9 cellular contexts compared by ENCODE assay signal in genomic region chr5:39272889-39273231, GRCh38. TPM values are rescaled to one million over a fixed set of nuclear protein-coding genes. Genes with fewer than 3 reads are reported as not detected.
DNase-seq lines count a peak whose midpoint lies in the region; ATAC-seq and TF ChIP-seq lines count a peak whose summit lies in the region.
"Not testable (repeated sequence)": the region's sequence is repeated elsewhere in the genome, so short reads cannot be mapped to it uniquely, and the experiment has no call there.
"Had no signal": no experiment of that assay in that cellular context is flagged by ENCODE, and none has a peak within 500 bp of the region (broad histone marks: within the 10 kb centered on the region; RNA-seq: fewer than 3 reads in every experiment).

No MANE protein-coding gene starts in this region.

- H3K27me3 ChIP-seq in CD8-positive, alpha-beta T cell (ENCODE audit: insufficient read depth, low read length); right lobe of liver; suprapubic skin: not testable (repeated sequence)

- not testable (repeated sequence) for H3K27me3 Mint-ChIP-seq in CD8-positive, alpha-beta T cell (ENCODE audit: low read depth); T-helper 17 cell; activated CD8-positive, alpha-beta memory T cell treated with anti-CD3 and anti-CD28 coated beads, Interleukin-2, amount 10 ng/mL, durations not matched to agents 7 days and 5 days; natural killer cell treated with Interleukin-12 subunit alpha and Interleukin-12 subunit beta and Interleukin-15 and Interleukin-18, amount 100 ng/mL, for 72 hours

- H3K4me3 ChIP-seq in CD8-positive, alpha-beta T cell (ENCODE audit: low read depth, low read length); suprapubic skin: not testable (repeated sequence)
- peak overlapping the region in 1 of 3 donors; percentile 9 for H3K4me3 ChIP-seq in right lobe of liver

- not testable (repeated sequence) for H3K9me3 ChIP-seq in CD8-positive, alpha-beta T cell (ENCODE audit: low read length); T-helper 17 cell (ENCODE audit: control insufficient read depth, low read length, poor library complexity, severe bottlenecking); right lobe of liver; suprapubic skin

- TF ChIP-seq POLR2A in right lobe of liver (IDR thresholded peaks at IDR 0.05); suprapubic skin (IDR thresholded peaks at IDR 0.05): not testable (repeated sequence)

- H3K9me3 Mint-ChIP-seq in CD8-positive, alpha-beta T cell; activated CD8-positive, alpha-beta memory T cell treated with anti-CD3 and anti-CD28 coated beads, Interleukin-2, amount 10 ng/mL, durations not matched to agents 7 days and 5 days (ENCODE audit: low read depth); natural killer cell treated with Interleukin-12 subunit alpha and Interleukin-12 subunit beta and Interleukin-15 and Interleukin-18, amount 100 ng/mL, for 72 hours: not testable (repeated sequence)

- not testable (repeated sequence) for DNase-seq in CD8-positive, alpha-beta T cell; T-helper 17 cell; activated CD8-positive, alpha-beta memory T cell treated with anti-CD3 and anti-CD28 coated beads, Interleukin-2, amount 10 ng/mL, durations not matched to agents 7 days and 5 days; right lobe of liver; natural killer cell treated with Interleukin-12 subunit alpha and Interleukin-12 subunit beta and Interleukin-15 and Interleukin-18, amount 100 ng/mL, for 72 hours (ENCODE audit: low spot score); suprapubic skin (ENCODE audit: low spot score in 2 of 2)

- peaks cover 51% of the 10 kb centered on the region for H3K4me1 Mint-ChIP-seq in CD8-positive, alpha-beta T cell (ENCODE audit: low read depth)
- H3K4me1 Mint-ChIP-seq in T-helper 17 cell = peaks cover 21% of the 10 kb centered on the region
- peaks cover 50% of the 10 kb centered on the region for H3K4me1 Mint-ChIP-seq in activated CD8-positive, alpha-beta memory T cell treated with anti-CD3 and anti-CD28 coated beads, Interleukin-2, amount 10 ng/mL, durations not matched to agents 7 days and 5 days
- H3K4me1 Mint-ChIP-seq in natural killer cell treated with Interleukin-12 subunit alpha and Interleukin-12 subunit beta and Interleukin-15 and Interleukin-18, amount 100 ng/mL, for 72 hours (ENCODE audit: low read depth in 2 of 2) = peaks cover 42 to 71% of the 10 kb centered on the region in 2 donors

- not testable (repeated sequence) for TF ChIP-seq EP300 in suprapubic skin (IDR thresholded peaks at IDR 0.05)

- not testable (repeated sequence) for H3K36me3 ChIP-seq in CD8-positive, alpha-beta T cell (ENCODE audit: insufficient read depth, low read length); right lobe of liver; suprapubic skin

- H3K4me1 ChIP-seq in CD8-positive, alpha-beta T cell (ENCODE audit: insufficient read depth, low read length) = peaks cover 41% of the 10 kb centered on the region
- H3K4me1 ChIP-seq in right lobe of liver, suprapubic skin: not testable (repeated sequence)

- ATAC-seq in CD8-positive, alpha-beta T cell; T-helper 17 cell; activated CD8-positive, alpha-beta memory T cell treated with anti-CD3 and anti-CD28 coated beads, Interleukin-2, amount 10 ng/mL, durations not matched to agents 7 days and 5 days; right lobe of liver; natural killer cell treated with Interleukin-12 subunit alpha and Interleukin-12 subunit beta and Interleukin-15 and Interleukin-18, amount 100 ng/mL, for 72 hours: not testable (repeated sequence)

- POLR2A ChIA-PET in CD8-positive, alpha-beta T cell (lab: Charles Lee) = interaction anchor here (1.1 to 2.6 kb wide), 3 partner anchors 11 to 78 kb away, joined by 4 to 10 read pairs (median 4); no protein-coding TSS in a partner anchor

- CTCF ChIA-PET in CD8-positive, alpha-beta T cell (lab: Charles Lee) = interaction anchor here (2.9 to 3.1 kb wide), 2 partner anchors 10 to 56 kb away, joined by 27 to 40 read pairs; no protein-coding TSS in a partner anchor
- CTCF ChIA-PET in activated CD8-positive, alpha-beta memory T cell treated with anti-CD3 and anti-CD28 coated beads, Interleukin-2, amount 10 ng/mL, durations not matched to agents 7 days and 5 days (lab: Charles Lee) = interaction anchor here (1.6 to 7.2 kb wide), 4 partner anchors 10 to 123 kb away, joined by 3 to 63 read pairs (median 11); partner anchors contain the start of gene FYB1

- H3K4me3 Mint-ChIP-seq in CD8-positive, alpha-beta T cell; T-helper 17 cell; activated CD8-positive, alpha-beta memory T cell treated with anti-CD3 and anti-CD28 coated beads, Interleukin-2, amount 10 ng/mL, durations not matched to agents 7 days and 5 days: not testable (repeated sequence)
- peak overlapping the region; percentile 85 for H3K4me3 Mint-ChIP-seq in natural killer cell treated with Interleukin-12 subunit alpha and Interleukin-12 subunit beta and Interleukin-15 and Interleukin-18, amount 100 ng/mL, for 72 hours

- 58 to 83% (median 71%) methylated on average over 12 to 14 of the region's 14 CpGs for WGBS in adipose tissue, 3 donors
- WGBS in right lobe of liver (ENCODE audit: insufficient coverage, low coverage, low lambda C conversion rate, missing lambda C conversion rate) = 56% methylated on average over 4 of the region's 14 CpGs
- WGBS in suprapubic skin = 76% methylated on average over 14 of the region's 14 CpGs

- intact Hi-C loops in CD8-positive, alpha-beta T cell (cut with DNase I, micrococcal nuclease) = loop anchor here in 1 of 2 experiments (2.0 kb wide), 1 partner anchor 18 kb away; no protein-coding TSS in a partner anchor
- intact Hi-C loops in right lobe of liver (cut with DNase I) = not testable (repeated sequence)

- not testable (repeated sequence) for H3K36me3 Mint-ChIP-seq in CD8-positive, alpha-beta T cell; T-helper 17 cell (ENCODE audit: low read depth); activated CD8-positive, alpha-beta memory T cell treated with anti-CD3 and anti-CD28 coated beads, Interleukin-2, amount 10 ng/mL, durations not matched to agents 7 days and 5 days; natural killer cell treated with Interleukin-12 subunit alpha and Interleukin-12 subunit beta and Interleukin-15 and Interleukin-18, amount 100 ng/mL, for 72 hours

- TF ChIP-seq CTCF in CD8-positive, alpha-beta T cell (IDR thresholded peaks at IDR 0.05); right lobe of liver (IDR thresholded peaks at IDR 0.05); suprapubic skin (IDR thresholded peaks at IDR 0.05): not testable (repeated sequence)

- H3K27ac Mint-ChIP-seq in CD8-positive, alpha-beta T cell = peak overlapping the region; percentile 98
- peak overlapping the region; percentile 97 for H3K27ac Mint-ChIP-seq in T-helper 17 cell
- peak overlapping the region; percentile 97 for H3K27ac Mint-ChIP-seq in activated CD8-positive, alpha-beta memory T cell treated with anti-CD3 and anti-CD28 coated beads, Interleukin-2, amount 10 ng/mL, durations not matched to agents 7 days and 5 days
- H3K27ac Mint-ChIP-seq in natural killer cell treated with Interleukin-12 subunit alpha and Interleukin-12 subunit beta and Interleukin-15 and Interleukin-18, amount 100 ng/mL, for 72 hours = peak overlapping the region; percentile 96 to 99

- H3K27ac ChIP-seq in CD8-positive, alpha-beta T cell (ENCODE audit: low read depth, low read length) = not testable (repeated sequence)
- H3K27ac ChIP-seq in adipose tissue (ENCODE audit: low read depth, low read length) = peak overlapping the region; percentile 66
- H3K27ac ChIP-seq in right lobe of liver = peak overlapping the region in 2 of 3 donors; percentile 10 to 40
- H3K27ac ChIP-seq in suprapubic skin = peak overlapping the region; percentile 38

RNA-seq across cellular contexts. Expression of gene FYB1, which starts 53.5 kb away (rescaled TPM):
- 100 to 1,000 TPM; 250 to 257 TPM for total RNA-seq in CD8-positive, alpha-beta T cell
- total RNA-seq in T-helper 17 cell (100 to 1,000 TPM; 499 to 517 TPM), right lobe of liver (10 to 100 TPM in 3 of 6 experiments, 1 to 10 TPM in 3; 3.7 to 15.3 (median 9.1) TPM), suprapubic skin (1 to 10 TPM; 1.5 to 3.9 (median 3.0) TPM)
- 100 to 1,000 TPM; 198 to 270 TPM for total RNA-seq in activated CD8-positive, alpha-beta memory T cell treated with anti-CD3 and anti-CD28 coated beads, Interleukin-2, amount 10 ng/mL, durations not matched to agents 7 days and 5 days
- polyA plus RNA-seq in adipose tissue = 10 to 100 TPM in 1 of 3 donors, 1 to 10 TPM in 2; 1.1 to 12.1 (median 4.9) TPM
- 10 to 100 TPM; 71.9 to 72.8 TPM for total RNA-seq in natural killer cell treated with Interleukin-12 subunit alpha and Interleukin-12 subunit beta and Interleukin-15 and Interleukin-18, amount 100 ng/mL, for 72 hours
- total RNA-seq: Daoy, H7 had no signal

Comparison
In these comparisons a context has a peak if more than half of its experiments do, and no peak if none do; other contexts are left out.
1. RNA of gene FYB1, which starts 53.5 kb away (total RNA-seq): 499 to 517 TPM in T-helper 17 cell, 198 to 270 TPM in activated CD8-positive, alpha-beta memory T cell treated with anti-CD3 and anti-CD28 coated beads, Interleukin-2, amount 10 ng/mL, durations not matched to agents 7 days and 5 days, 250 to 257 TPM in CD8-positive, alpha-beta T cell and 71.9 to 72.8 TPM in natural killer cell treated with Interleukin-12 subunit alpha and Interleukin-12 subunit beta and Interleukin-15 and Interleukin-18, amount 100 ng/mL, for 72 hours; 3.7 to 15.3 TPM in right lobe of liver and 1.5 to 3.9 TPM in suprapubic skin; every median in the first group is over 4 times any median in the second.
2. Peak in every context shown above with its lines, with median percentiles within 50 percentile points of each other: H3K27ac Mint-ChIP-seq.